Comparison of ENCODE assay signal across 37 cellular contexts in genomic region chr1:109723351-109723750, GRCh38. TPM values are rescaled to one million over a fixed set of nuclear protein-coding genes. Genes with fewer than 3 reads are reported as not detected.
A peak's percentile ranks its signal among the peaks of the same experiment; 100 is the strongest.
DNase-seq lines count a peak whose midpoint lies in the region; ATAC-seq, FAIRE-seq and TF ChIP-seq lines count a peak whose summit lies in the region.
"Had no signal": no experiment of that assay in that cellular context is flagged by ENCODE, and none has a peak within 500 bp of the region (broad histone marks: within the 10 kb centered on the region; RNA-seq: fewer than 3 reads in every experiment).

No MANE protein-coding gene starts in this region.

- TF ChIP-seq CTCF in SK-N-SH (IDR thresholded peaks at IDR 0.05) (no peak), astrocyte (IDR thresholded peaks at IDR 0.05; ENCODE audit: insufficient read depth, low read depth, low read length) (no peak), gastroesophageal sphincter (IDR thresholded peaks at IDR 0.05) (no peak), thyroid gland (IDR thresholded peaks at IDR 0.05) (no peak)

- no peaks in the 10 kb centered on the region for H3F3A ChIP-seq in SK-N-SH (replicated peaks; ENCODE audit: insufficient read depth)

- no peak overlapping the region for H3K14ac ChIP-seq in neuronal stem cell (ENCODE audit: low read length)

- H3K27ac ChIP-seq in SK-N-SH (ENCODE audit: low read depth in 2 of 2, low read length in 1 of 2) (no peak overlapping the region), astrocyte (ENCODE audit: low read depth, low read length) (no peak overlapping the region), gastroesophageal sphincter (no peak overlapping the region), thyroid gland (peak overlapping the region in 1 of 3 donors; percentile 17), neuronal stem cell (replicated peaks; ENCODE audit: low read length) (no peak overlapping the region)
- H3K27ac ChIP-seq in CD8-positive, alpha-beta memory T cell (ENCODE audit: low read depth, low read length), result no peak overlapping the region
- H3K27ac ChIP-seq: ascending aorta, heart left ventricle, neutrophil, prostate gland, suprapubic skin, vagina had no signal

- H3K9me3 Mint-ChIP-seq in astrocyte (ENCODE audit: unreplicated experiment), result peaks cover 6% of the 10 kb centered on the region
- H3K9me3 Mint-ChIP-seq in CD8-positive, alpha-beta memory T cell, result no peaks in the 10 kb centered on the region
- H3K9me3 Mint-ChIP-seq: activated CD8-positive, alpha-beta T cell treated with anti-CD3 and anti-CD28 coated beads for 36 hours; activated T-helper 2 cell treated with anti-CD3 and anti-CD28 coated beads, Interferon-gamma antibody, Interleukin-2, Interleukin-4, amounts not matched to agents 10 μg/mL and 5 μg/mL and 100 μg/mL, durations not matched to agents 14 hours and 24 hours and 36 hours had no signal

- no peak overlapping the region for H3K23ac ChIP-seq in neuronal stem cell (ENCODE audit: low read depth, low read length, poor library complexity)

- no peak overlapping the region for H3K4me2 ChIP-seq in SK-N-SH
- no peak overlapping the region for H3K4me2 ChIP-seq in astrocyte (ENCODE audit: low read length)
- H3K4me2 ChIP-seq in neuronal stem cell (ENCODE audit: insufficient read depth, low read length, poor library complexity, severe bottlenecking), result no peak overlapping the region

- intact Hi-C loops in thyroid gland (cut with DNase I), result no loop called here

- TF ChIP-seq RAD21 in SK-N-SH (IDR thresholded peaks at IDR 0.05; ENCODE audit: low read length), result no peak

- H3K36me3 ChIP-seq in SK-N-SH (replicated peaks in 1 of 2; ENCODE audit: control insufficient read depth in 1 of 2, insufficient read depth in 2 of 2, low read length in 1 of 2) (no peaks in the 10 kb centered on the region), astrocyte (ENCODE audit: insufficient read depth, low read length) (no peaks in the 10 kb centered on the region), gastroesophageal sphincter (no peaks in the 10 kb centered on the region), thyroid gland (no peaks in the 10 kb centered on the region), neuronal stem cell (replicated peaks in 1 of 2; ENCODE audit: control insufficient read depth in 2 of 2, insufficient read depth in 2 of 2, low read length in 2 of 2) (no peaks in the 10 kb centered on the region)
- H3K36me3 ChIP-seq in CD8-positive, alpha-beta memory T cell (ENCODE audit: insufficient read depth, low read length), result no peaks in the 10 kb centered on the region
- H3K36me3 ChIP-seq: ascending aorta, HAP-1, heart left ventricle, neutrophil, prostate gland, suprapubic skin, vagina had no signal

- no peaks in the 10 kb centered on the region for H3K36me3 Mint-ChIP-seq in astrocyte (ENCODE audit: low read depth, unreplicated experiment)
- peaks cover 0 to 3% (median 0%) of the 10 kb centered on the region in 3 donors for H3K36me3 Mint-ChIP-seq in CD8-positive, alpha-beta memory T cell
- H3K36me3 Mint-ChIP-seq: activated naive CD8-positive, alpha-beta T cell had no signal

- H2AFZ ChIP-seq in SK-N-SH (ENCODE audit: low read depth), result no peak overlapping the region
- no peak overlapping the region for H2AFZ ChIP-seq in astrocyte (ENCODE audit: low read depth, low read length)
- no peak overlapping the region for H2AFZ ChIP-seq in neuronal stem cell (ENCODE audit: low read length)

- no peak for DNase-seq in SK-N-SH
- peak; percentile 4 for DNase-seq in astrocyte (ENCODE audit: low read depth)
- peak; percentile 23 to 64 for DNase-seq in thyroid gland
- DNase-seq in neuronal stem cell (ENCODE audit: low spot score), result no peak
- no peak for DNase-seq in amygdala (lab: John Stamatoyannopoulos, UW)
- no peak for DNase-seq in CD8-positive, alpha-beta memory T cell
- DNase-seq: 8988T; activated CD4-positive, alpha-beta T cell treated with anti-CD3 and anti-CD28 coated beads for 1 hour; activated CD8-positive, alpha-beta T cell treated with anti-CD3 and anti-CD28 coated beads for 36 hours; central memory CD4-positive, alpha-beta T cell; dermis blood vessel endothelial cell; GF-D8; heart left ventricle; KBM-7; mammary epithelial cell; NCI-H1417; NCI-H2081; NCI-H446; RPMI8226; stimulated activated CD4-positive, alpha-beta T cell treated with anti-CD3 and anti-CD28 coated beads, Interleukin-15, amount 100 ng/mL, for 24 hours; stimulated activated naive CD4-positive, alpha-beta T cell had no signal

- H3K79me2 ChIP-seq in SK-N-SH (ENCODE audit: insufficient read depth), result no peaks in the 10 kb centered on the region
- H3K79me2 ChIP-seq in astrocyte (ENCODE audit: insufficient read depth, low read length), result no peaks in the 10 kb centered on the region

- no peak overlapping the region for H2BK12ac ChIP-seq in neuronal stem cell (ENCODE audit: low read length)

- H3K4ac ChIP-seq in neuronal stem cell (ENCODE audit: low read length), result no peak overlapping the region

- no peak overlapping the region for H4K8ac ChIP-seq in neuronal stem cell (ENCODE audit: low read depth, low read length)

- no peak for TF ChIP-seq POLR2A in gastroesophageal sphincter (IDR thresholded peaks at IDR 0.05)
- no peak for TF ChIP-seq POLR2A in thyroid gland (IDR thresholded peaks at IDR 0.05)

- H2BK15ac ChIP-seq in neuronal stem cell (ENCODE audit: low read length), result no peak overlapping the region

- H3K27ac Mint-ChIP-seq in astrocyte (ENCODE audit: unreplicated experiment), result no peak overlapping the region
- H3K27ac Mint-ChIP-seq in CD8-positive, alpha-beta memory T cell, result no peak overlapping the region
- H3K27ac Mint-ChIP-seq: activated CD8-positive, alpha-beta T cell treated with anti-CD3 and anti-CD28 coated beads for 36 hours; activated naive CD8-positive, alpha-beta T cell; activated T-helper 2 cell treated with anti-CD3 and anti-CD28 coated beads, Interferon-gamma antibody, Interleukin-2, Interleukin-4, amounts not matched to agents 10 μg/mL and 5 μg/mL and 100 μg/mL, durations not matched to agents 14 hours and 24 hours and 36 hours had no signal

- H3K9ac ChIP-seq in SK-N-SH (no peak overlapping the region), astrocyte (ENCODE audit: low read length) (no peak overlapping the region), neuronal stem cell (ENCODE audit: low read depth, low read length, poor library complexity) (no peak overlapping the region)

- H3K27me3 Mint-ChIP-seq in astrocyte (ENCODE audit: low read depth, unreplicated experiment), result peaks cover 2% of the 10 kb centered on the region
- peaks cover 0 to 11% of the 10 kb centered on the region in 2 donors for H3K27me3 Mint-ChIP-seq in CD8-positive, alpha-beta memory T cell
- H3K27me3 Mint-ChIP-seq: activated CD8-positive, alpha-beta T cell treated with anti-CD3 and anti-CD28 coated beads for 36 hours had no signal

- H3K18ac ChIP-seq in neuronal stem cell (ENCODE audit: low read length), result no peak overlapping the region

- no peak overlapping the region for H2BK5ac ChIP-seq in neuronal stem cell (ENCODE audit: low read length)

- no peak overlapping the region for H2AK5ac ChIP-seq in neuronal stem cell (ENCODE audit: low read depth, low read length)

- no peak overlapping the region for H4K91ac ChIP-seq in neuronal stem cell (ENCODE audit: low read depth, low read length, poor library complexity)

- no peak overlapping the region for H3K4me3 ChIP-seq in SK-N-SH (ENCODE audit: low read depth in 2 of 2, low read length in 1 of 2)
- H3K4me3 ChIP-seq in astrocyte (ENCODE audit: insufficient read depth, low read depth, low read length), result no peak overlapping the region
- no peak overlapping the region for H3K4me3 ChIP-seq in gastroesophageal sphincter
- H3K4me3 ChIP-seq in thyroid gland (replicated peaks in 1 of 3), result no peak overlapping the region
- no peak overlapping the region for H3K4me3 ChIP-seq in neuronal stem cell (ENCODE audit: low read length in 2 of 2)
- no peak overlapping the region for H3K4me3 ChIP-seq in CD8-positive, alpha-beta memory T cell (ENCODE audit: low read length)
- H3K4me3 ChIP-seq: ascending aorta, HAP-1, heart left ventricle, prostate gland, suprapubic skin, vagina had no signal

- H3K4me1 ChIP-seq in SK-N-SH (ENCODE audit: control insufficient read depth in 1 of 2, insufficient read depth in 2 of 2, low read depth in 1 of 2, low read length in 1 of 2) (peaks cover 0 to 6% of the 10 kb centered on the region in 2 experiments; a peak in 2 of 4 replicates), astrocyte (ENCODE audit: insufficient read depth, low read length) (peaks cover 6% of the 10 kb centered on the region), gastroesophageal sphincter (no peaks in the 10 kb centered on the region), thyroid gland (no peaks in the 10 kb centered on the region), neuronal stem cell (ENCODE audit: control insufficient read depth in 2 of 2, insufficient read depth in 1 of 2, low read depth in 1 of 2, low read length in 2 of 2) (no peaks in the 10 kb centered on the region)
- no peaks in the 10 kb centered on the region for H3K4me1 ChIP-seq in CD8-positive, alpha-beta memory T cell (ENCODE audit: insufficient read depth, low read length)
- H3K4me1 ChIP-seq: ascending aorta, prostate gland, vagina had no signal

- CTCF ChIA-PET in SK-N-SH (lab: Yijun Ruan, JAX), result no interaction called here
- CTCF ChIA-PET in CD8-positive, alpha-beta memory T cell (lab: Charles Lee), result no interaction called here

- no peak overlapping the region for H2BK120ac ChIP-seq in neuronal stem cell (ENCODE audit: low read depth, low read length)

- ATAC-seq in SK-N-SH treated with all-trans-retinoic acid at 6 μM for 48 hours (peak; percentile 53; the same call in 2 of the 3 replicates), gastroesophageal sphincter (peak; percentile 39)
- ATAC-seq: activated CD8-positive, alpha-beta T cell treated with anti-CD3 and anti-CD28 coated beads for 36 hours; heart left ventricle had no signal

- TF ChIP-seq EP300 in SK-N-SH (IDR thresholded peaks at IDR 0.05; ENCODE audit: borderline replicate concordance in 1 of 2, low read depth in 1 of 2, low read length in 1 of 2) (no peak), gastroesophageal sphincter (IDR thresholded peaks at IDR 0.05) (no peak)

- H4K20me1 ChIP-seq in SK-N-SH (ENCODE audit: insufficient read depth) (no peaks in the 10 kb centered on the region), astrocyte (ENCODE audit: insufficient read depth, low read length) (no peaks in the 10 kb centered on the region)

- H3K9me2 ChIP-seq in SK-N-SH, result no peaks in the 10 kb centered on the region

- no peak overlapping the region for H3K4me3 Mint-ChIP-seq in astrocyte (ENCODE audit: unreplicated experiment)
- H3K4me3 Mint-ChIP-seq in CD8-positive, alpha-beta memory T cell, result no peak overlapping the region
- H3K4me3 Mint-ChIP-seq: activated CD8-positive, alpha-beta T cell treated with anti-CD3 and anti-CD28 coated beads for 36 hours; activated naive CD8-positive, alpha-beta T cell had no signal

- POLR2A ChIA-PET in SK-N-SH (lab: Yijun Ruan, JAX), result no interaction called here
- POLR2A ChIA-PET in CD8-positive, alpha-beta memory T cell (lab: Charles Lee), result no interaction called here

- 91% methylated on average over 5 of the region's 5 CpGs for WGBS in SK-N-SH (ENCODE audit: low lambda C conversion rate)
- WGBS in gastroesophageal sphincter (ENCODE audit: low coverage in 1 of 2), 2 donors, result 71 to 77% methylated on average over 3 to 5 of the region's 5 CpGs
- 68 to 76% methylated on average over 5 of the region's 5 CpGs for whole genome bisulfite sequencing in thyroid gland, 2 donors
- WGBS in neuronal stem cell (ENCODE audit: extremely low coverage in 2 of 2, insufficient read length in 2 of 2, insufficient replicate concordance in 1 of 2), 2 donors, result no CpG with 5 or more reads among the region's 5 CpGs

- no peaks in the 10 kb centered on the region for H3K9me3 ChIP-seq in SK-N-SH
- no peaks in the 10 kb centered on the region for H3K9me3 ChIP-seq in astrocyte (ENCODE audit: insufficient read depth, low read depth, low read length)
- no peaks in the 10 kb centered on the region for H3K9me3 ChIP-seq in gastroesophageal sphincter
- no peaks in the 10 kb centered on the region for H3K9me3 ChIP-seq in thyroid gland
- H3K9me3 ChIP-seq in neuronal stem cell (replicated peaks in 1 of 2; ENCODE audit: control insufficient read depth in 2 of 2, insufficient read depth in 1 of 2, low read depth in 1 of 2, low read length in 2 of 2), result peaks cover 4 to 9% of the 10 kb centered on the region in 2 donors
- no peaks in the 10 kb centered on the region for H3K9me3 ChIP-seq in CD8-positive, alpha-beta memory T cell (ENCODE audit: low read length)
- H3K9me3 ChIP-seq: ascending aorta, heart left ventricle, neutrophil, prostate gland, suprapubic skin, vagina had no signal

- H3K27me3 ChIP-seq in SK-N-SH (ENCODE audit: insufficient read depth) (no peaks in the 10 kb centered on the region), astrocyte (ENCODE audit: insufficient read depth, low read length) (no peaks in the 10 kb centered on the region), gastroesophageal sphincter (no peaks in the 10 kb centered on the region), thyroid gland (no peaks in the 10 kb centered on the region), neuronal stem cell (ENCODE audit: control insufficient read depth in 3 of 3, insufficient read depth in 3 of 3, low read depth in 1 of 3, low read length in 3 of 3) (peaks cover 0 to 10% (median 0%) of the 10 kb centered on the region in 3 experiments)
- H3K27me3 ChIP-seq in CD8-positive, alpha-beta memory T cell (ENCODE audit: insufficient read depth, low read length, poor library complexity, severe bottlenecking), result no peaks in the 10 kb centered on the region
- H3K27me3 ChIP-seq: ascending aorta, heart left ventricle, neutrophil, suprapubic skin, vagina had no signal

- FAIRE-seq in astrocyte (lab: Jason Lieb, UNC), result no peak
- FAIRE-seq: GM19239 had no signal

- peaks cover 4% of the 10 kb centered on the region for H3K4me1 Mint-ChIP-seq in astrocyte (ENCODE audit: low read depth, unreplicated experiment)
- H3K4me1 Mint-ChIP-seq in CD8-positive, alpha-beta memory T cell, result no peaks in the 10 kb centered on the region

- H3K79me1 ChIP-seq in neuronal stem cell (ENCODE audit: low read depth, low read length), result no peaks in the 10 kb centered on the region

RNA-seq across cellular contexts. Expression of gene GSTM5, which starts 11.3 kb away (rescaled TPM):
- polyA plus RNA-seq in SK-N-SH (2012; rRNA removed), result not detected in 2 replicates
- polyA plus RNA-seq in SK-N-SH (2012; cell fraction: cytosol; rRNA removed), result not detected in 2 replicates
- not detected in 2 replicates for polyA plus RNA-seq in SK-N-SH (2012; cell fraction: nucleus; rRNA removed)
- total RNA-seq in astrocyte (not detected in 2 replicates), gastroesophageal sphincter (1 to 10 TPM; 2.7 to 9.2 (median 6.3) TPM), thyroid gland (1 to 10 TPM; 2.8 to 5.4 (median 3.0) TPM)
- 0.67 TPM for polyA plus RNA-seq in neuronal stem cell (2013, experiment 1 of 2)
- polyA plus RNA-seq in neuronal stem cell (2013, experiment 2 of 2), result 0.72 TPM
- total RNA-seq in CD8-positive, alpha-beta memory T cell, result not detected
- not detected for polyA plus RNA-seq in CD8-positive, alpha-beta memory T cell
- total RNA-seq: HT-29; mammary epithelial cell; MCF 10A; SK-MEL-5; T-helper 1 cell treated with Interleukin-12 subunit alpha and Interleukin-12 subunit beta and Interleukin-4 antibody, amounts not matched to agents 30 ng/mL and 1 ng/mL, for 36 hours had no signal
- polyA plus RNA-seq: mammary epithelial cell had no signal

RNA-seq across cellular contexts. Expression of gene GSTM3, which starts 17.5 kb away (rescaled TPM):
- 84.9 and 86.6 TPM in 2 replicates for polyA plus RNA-seq in SK-N-SH (2012; rRNA removed)
- polyA plus RNA-seq in SK-N-SH (2012; cell fraction: cytosol; rRNA removed), result 101 and 104 TPM in 2 replicates
- polyA plus RNA-seq in SK-N-SH (2012; cell fraction: nucleus; rRNA removed), result 44.0 and 59.3 TPM in 2 replicates
- total RNA-seq in astrocyte (25.4 and 26.1 TPM in 2 replicates), gastroesophageal sphincter (10 to 100 TPM; 70.1 to 90.9 (median 80.1) TPM), thyroid gland (100 to 1,000 TPM in 3 of 4 donors, 10 to 100 TPM in 1; 61.1 to 162 (median 132) TPM)
- 29.3 TPM for polyA plus RNA-seq in neuronal stem cell (2013, experiment 1 of 2)
- 29.7 TPM for polyA plus RNA-seq in neuronal stem cell (2013, experiment 2 of 2)
- total RNA-seq in CD8-positive, alpha-beta memory T cell, result 1 to 10 TPM; 7.2 to 7.5 TPM
- 23.1 TPM for polyA plus RNA-seq in CD8-positive, alpha-beta memory T cell
- total RNA-seq: HT-29, MCF 10A had no signal

RNA-seq across cellular contexts. Expression of gene GSTM1, which starts 35.7 kb away (rescaled TPM):
- not detected in 2 replicates for polyA plus RNA-seq in SK-N-SH (2012; rRNA removed)
- polyA plus RNA-seq in SK-N-SH (2012; cell fraction: cytosol; rRNA removed), result 0.03 TPM in 2 replicates
- 0.14 and 0.17 TPM in 2 replicates for polyA plus RNA-seq in SK-N-SH (2012; cell fraction: nucleus; rRNA removed)
- total RNA-seq in astrocyte (not detected in 2 replicates), gastroesophageal sphincter (10 to 100 TPM in 1 of 4 donors, not detected in 3; 33.1 TPM), thyroid gland (10 to 100 TPM in 1 of 4 donors, not detected in 3; 23.4 TPM)
- 54.3 TPM for polyA plus RNA-seq in neuronal stem cell (2013, experiment 1 of 2)
- 55.1 TPM for polyA plus RNA-seq in neuronal stem cell (2013, experiment 2 of 2)
- not detected for total RNA-seq in CD8-positive, alpha-beta memory T cell
- polyA plus RNA-seq in CD8-positive, alpha-beta memory T cell, result not detected
- total RNA-seq: HT-29, MCF 10A, prostate gland, SK-MEL-5 had no signal
- polyA plus RNA-seq: mammary epithelial cell had no signal

RNA-seq across cellular contexts. Expression of gene EPS8L3, which starts 40.4 kb away (rescaled TPM):
- not detected in 2 replicates for polyA plus RNA-seq in SK-N-SH (2012; rRNA removed)
- not detected in 2 replicates for polyA plus RNA-seq in SK-N-SH (2012; cell fraction: cytosol; rRNA removed)
- not detected in 2 replicates for polyA plus RNA-seq in SK-N-SH (2012; cell fraction: nucleus; rRNA removed)
- total RNA-seq in astrocyte, result not detected in 2 replicates
- under 1 TPM in 1 of 4 donors, not detected in 3; 0.12 TPM for total RNA-seq in gastroesophageal sphincter
- total RNA-seq in thyroid gland, result not detected
- not detected for polyA plus RNA-seq in neuronal stem cell (2013, experiment 1 of 2)
- 0.03 TPM for polyA plus RNA-seq in neuronal stem cell (2013, experiment 2 of 2)
- total RNA-seq in CD8-positive, alpha-beta memory T cell, result not detected
- polyA plus RNA-seq in CD8-positive, alpha-beta memory T cell, result not detected
- total RNA-seq: activated CD8-positive, alpha-beta T cell treated with anti-CD3 and anti-CD28 coated beads for 36 hours; activated T-helper 2 cell treated with anti-CD3 and anti-CD28 coated beads, Interferon-gamma antibody, Interleukin-2, Interleukin-4, amounts not matched to agents 10 μg/mL and 5 μg/mL and 100 μg/mL, durations not matched to agents 14 hours and 24 hours and 36 hours; ascending aorta; dermis blood vessel endothelial cell; mammary epithelial cell; MCF 10A; SK-MEL-5; suprapubic skin; T-helper 1 cell treated with Interleukin-12 subunit alpha and Interleukin-12 subunit beta and Interleukin-4 antibody, amounts not matched to agents 30 ng/mL and 1 ng/mL, for 36 hours; vagina had no signal
- polyA plus RNA-seq: BJ, mammary epithelial cell had no signal

RNA-seq across cellular contexts. Expression of gene GSTM2, which starts 55.5 kb away (rescaled TPM):
- 70.2 and 97.6 TPM in 2 replicates for polyA plus RNA-seq in SK-N-SH (2012; rRNA removed)
- 23.0 and 24.2 TPM in 2 replicates for polyA plus RNA-seq in SK-N-SH (2012; cell fraction: cytosol; rRNA removed)
- 693 and 732 TPM in 2 replicates for polyA plus RNA-seq in SK-N-SH (2012; cell fraction: nucleus; rRNA removed)
- total RNA-seq in astrocyte, result 11.8 and 13.4 TPM in 2 replicates
- total RNA-seq in gastroesophageal sphincter, result 10 to 100 TPM; 10.4 to 93.7 (median 42.2) TPM
- 10 to 100 TPM; 37.1 to 73.6 (median 62.3) TPM for total RNA-seq in thyroid gland
- polyA plus RNA-seq in neuronal stem cell (2013, experiment 1 of 2), result 54.2 TPM
- polyA plus RNA-seq in neuronal stem cell (2013, experiment 2 of 2), result 51.8 TPM
- total RNA-seq in CD8-positive, alpha-beta memory T cell, result 1 to 10 TPM; 2.7 to 3.1 TPM
- polyA plus RNA-seq in CD8-positive, alpha-beta memory T cell, result 2.6 TPM
- total RNA-seq: HT-29 had no signal

Comparison
In these comparisons a context has a peak if more than half of its experiments do, and no peak if none do; other contexts are left out.
1. DNase-seq: peak in astrocyte (single experiment) and thyroid gland (2 of 2); none in SK-N-SH (single experiment), neuronal stem cell (single experiment), amygdala (0 of 56) and CD8-positive, alpha-beta memory T cell (0 of 5).